Comparison of ENCODE assay signal across 17 cellular contexts in genomic region chr6:87706187-87706966, GRCh38. TPM values are rescaled to one million over a fixed set of nuclear protein-coding genes. Genes with fewer than 3 reads are reported as not detected.
A peak's percentile ranks its signal among the peaks of the same experiment; 100 is the strongest.
DNase-seq lines count a peak whose midpoint lies in the region; ATAC-seq, FAIRE-seq and TF ChIP-seq lines count a peak whose summit lies in the region.
"Had no signal": no experiment of that assay in that cellular context is flagged by ENCODE, and none has a peak within 500 bp of the region (broad histone marks: within the 10 kb centered on the region; RNA-seq: fewer than 3 reads in every experiment).

No MANE protein-coding gene starts in this region.

- peak overlapping the region; percentile 82 to 92 for H3K27ac ChIP-seq in A549
- H3K27ac ChIP-seq: BLaER1 treated with 17β-estradiol and CSF1 and Interleukin-3, amounts not matched to agents 10 nM and 100 nM; body of pancreas; sigmoid colon; tibial nerve had no signal

- no peak for TF ChIP-seq CTCF in A549 (IDR thresholded peaks at IDR 0.05)
- no peak for TF ChIP-seq CTCF in fibroblast of the aortic adventitia (IDR thresholded peaks at IDR 0.05; ENCODE audit: insufficient read depth, low read length)

- CTCF ChIA-PET in A549 (lab: Yijun Ruan, JAX), result interaction anchor here (0.6 to 0.8 kb wide), 3 partner anchors 16 to 384 kb away, joined by 3 to 4 read pairs (median 3); partner anchors contain the start of gene SMIM8

- POLR2A ChIA-PET in A549 (lab: Yijun Ruan, JAX), result interaction anchor here (1.2 kb wide), 1 partner anchor 17 kb away, joined by 3 read pairs; no protein-coding TSS in a partner anchor

- ATAC-seq in A549 (no peak), SK-N-SH treated with all-trans-retinoic acid at 6 μM for 48 hours (peak; percentile 11; the same call in 2 of the 3 replicates), GM19328 (IDR thresholded peaks at IDR 0.05; ENCODE audit: unreplicated experiment) (no peak), GM18868 (IDR thresholded peaks at IDR 0.05; ENCODE audit: unreplicated experiment) (no peak)
- ATAC-seq: body of pancreas, GM23338 had no signal

- no peaks in the 10 kb centered on the region for H3K9me3 ChIP-seq in A549
- H3K9me3 ChIP-seq: BLaER1 treated with 17β-estradiol and CSF1 and Interleukin-3, amounts not matched to agents 10 nM and 100 nM; body of pancreas; sigmoid colon; tibial nerve had no signal

- no peak for TF ChIP-seq EP300 in A549 (IDR thresholded peaks at IDR 0.05)

- no peak overlapping the region for H3K4me3 ChIP-seq in A549
- H3K4me3 ChIP-seq in fibroblast of the aortic adventitia (ENCODE audit: low read depth, low read length), result no peak overlapping the region
- H3K4me3 ChIP-seq: BLaER1 treated with 17β-estradiol and CSF1 and Interleukin-3, amounts not matched to agents 10 nM and 100 nM; body of pancreas; GM23338; sigmoid colon; tibial nerve had no signal

- TF ChIP-seq RAD21 in A549 (conservative IDR thresholded peaks at IDR 0.05 in 1 of 2, IDR thresholded peaks at IDR 0.05 in 1 of 2), result no peak

- no peak for FAIRE-seq in A549 (lab: Jason Lieb, UNC)
- FAIRE-seq in H54 (lab: Jason Lieb, UNC), result peak; percentile 60
- FAIRE-seq: endothelial cell of umbilical vein had no signal

- peaks cover 45% of the 10 kb centered on the region for H3K4me1 ChIP-seq in A549

- WGBS in A549 (ENCODE audit: missing lambda C conversion rate), result 56% methylated on average over 3 of the region's 3 CpGs

- peak overlapping the region; percentile 69 for H3K4me2 ChIP-seq in A549
- H3K4me2 ChIP-seq: GM23338 had no signal

- TF ChIP-seq POLR2A in A549 (IDR thresholded peaks at IDR 0.05; ENCODE audit: low read length) (no peak), H54 (IDR thresholded peaks at IDR 0.05; ENCODE audit: low read depth, low read length) (no peak)

- DNase-seq in A549 (ENCODE audit: low read depth in 1 of 2, low spot score in 1 of 2), result peak in 1 of 2 experiments; percentile 57
- no peak for DNase-seq in H54 (ENCODE audit: insufficient read length, low spot score)
- DNase-seq in fibroblast of the aortic adventitia (ENCODE audit: low read depth), result peak; percentile 81
- DNase-seq in NCI-H2081 (lab: John Stamatoyannopoulos, UW), result no peak
- DNase-seq in SW 1271 (lab: John Stamatoyannopoulos, UW), result no peak
- DNase-seq: activated T-cell treated with anti-CD3 and anti-CD28 coated beads, Interleukin-2, amount 50 U/mL, for 1 hour; body of pancreas; NCI-H2171 treated with DMSO at 0.1 percent for 48 hours; RPMI8226; sigmoid colon had no signal

TF ChIP-seq in A549, 52 proteins besides CTCF, POLR2A, EP300 and RAD21 (continues in another document):
- TF ChIP-seq NR3C1 (IDR thresholded peaks at IDR 0.05) (no peak), REST (IDR thresholded peaks at IDR 0.05) (no peak), ZSCAN20 (CRISPR knock-in tag; IDR thresholded peaks at IDR 0.05) (no peak), HDAC2 (IDR thresholded peaks at IDR 0.05) (no peak), FOSL2 (IDR thresholded peaks at IDR 0.05) (peak; percentile 13; the same call in 1 of the 2 replicates), FOSL2 (CRISPR knock-in tag; IDR thresholded peaks at IDR 0.05) (peak; percentile 87), ESRRA (IDR thresholded peaks at IDR 0.05; ENCODE audit: borderline replicate concordance, low read length) (no peak), POLR2AphosphoS2 (conservative IDR thresholded peaks at IDR 0.05; ENCODE audit: low read length) (no peak), ZC3H11A (IDR thresholded peaks at IDR 0.05) (no peak), RARB (CRISPR knock-in tag; IDR thresholded peaks at IDR 0.05) (no peak), MYC (IDR thresholded peaks at IDR 0.05; ENCODE audit: borderline replicate concordance, low read length) (no peak), EHF (CRISPR knock-in tag; IDR thresholded peaks at IDR 0.05) (no peak), TFCP2L1 (CRISPR knock-in tag; IDR thresholded peaks at IDR 0.05) (no peak), NFE2L2 (conservative IDR thresholded peaks at IDR 0.05; ENCODE audit: low read length) (peak; percentile 63), ZNF302 (CRISPR knock-in tag; IDR thresholded peaks at IDR 0.05) (no peak), FOXS1 (CRISPR knock-in tag; IDR thresholded peaks at IDR 0.05) (no peak), HEYL (CRISPR knock-in tag; IDR thresholded peaks at IDR 0.05) (no peak)

TF ChIP-seq in SK-N-SH treated with all-trans-retinoic acid at 6 μM for 48 hours, 23 proteins besides CTCF, POLR2A, EP300 and RAD21:
- TF ChIP-seq ISL1 (CRISPR knock-in tag; IDR thresholded peaks at IDR 0.05), result 0 out of 2 replicates have a peak, but pooled peaks have one; percentile 21
- TF ChIP-seq, protein P1, sequence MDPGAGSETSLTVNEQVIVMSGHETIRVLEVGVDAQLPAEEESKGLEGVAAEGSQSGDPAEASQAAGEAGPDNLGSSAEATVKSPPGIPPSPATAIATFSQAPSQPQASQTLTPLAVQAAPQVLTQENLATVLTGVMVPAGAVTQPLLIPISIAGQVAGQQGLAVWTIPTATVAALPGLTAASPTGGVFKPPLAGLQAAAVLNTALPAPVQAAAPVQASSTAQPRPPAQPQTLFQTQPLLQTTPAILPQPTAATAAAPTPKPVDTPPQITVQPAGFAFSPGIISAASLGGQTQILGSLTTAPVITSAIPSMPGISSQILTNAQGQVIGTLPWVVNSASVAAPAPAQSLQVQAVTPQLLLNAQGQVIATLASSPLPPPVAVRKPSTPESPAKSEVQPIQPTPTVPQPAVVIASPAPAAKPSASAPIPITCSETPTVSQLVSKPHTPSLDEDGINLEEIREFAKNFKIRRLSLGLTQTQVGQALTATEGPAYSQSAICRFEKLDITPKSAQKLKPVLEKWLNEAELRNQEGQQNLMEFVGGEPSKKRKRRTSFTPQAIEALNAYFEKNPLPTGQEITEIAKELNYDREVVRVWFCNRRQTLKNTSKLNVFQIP (CRISPR knock-in tag; IDR thresholded peaks at IDR 0.05; ENCODE audit: borderline replicate concordance, low read depth), result no peak

RNA-seq across cellular contexts. Expression of gene AKIRIN2, which starts 4.3 kb away (rescaled TPM):
- polyA plus RNA-seq in A549 (2011; rRNA removed) (23.7 and 28.8 TPM in 2 replicates), A549 (2017; fragmentation: RNase III; extraction: RNeasy Plus Mini Kit Qiagen cat#74134 plus additional on column Dnase treatment) (39.1 to 41.6 TPM (median 40.1 TPM) in 3 replicates)
- polyA plus RNA-seq in A549 (2012; cell fraction: cytosol; rRNA removed), result 28.6 and 32.2 TPM in 2 replicates
- 28.2 and 33.2 TPM in 2 replicates for polyA plus RNA-seq in A549 (2012; cell fraction: nucleus; rRNA removed)
- polyA minus RNA-seq in A549 (2011; rRNA and poly(A)+ RNA removed), result 13.6 and 20.5 TPM in 2 replicates
- total RNA-seq in fibroblast of the aortic adventitia (ENCODE audit: low replicate concordance), result 14.9 and 17.3 TPM in 2 replicates
